23 cellular contexts compared by ENCODE assay signal in genomic region chr3:127894461-127894860, GRCh38.
"Had no signal": no experiment of that assay in that cellular context is flagged by ENCODE, and none has a peak within 500 bp of the region (broad histone marks: within the 10 kb centered on the region; RNA-seq: fewer than 3 reads in every experiment).

No MANE protein-coding gene starts in this region.

- H3K27me3 ChIP-seq: esophagus muscularis mucosa, gastroesophageal sphincter, right lobe of liver, spleen, testis, tibial nerve had no signal

- H3K27ac ChIP-seq: epithelial cell of prostate, esophagus muscularis mucosa, gastroesophageal sphincter, psoas muscle, right lobe of liver, spleen, testis, tibial nerve had no signal

- H3K4me1 ChIP-seq: esophagus muscularis mucosa, gastroesophageal sphincter, psoas muscle, right lobe of liver, spleen, tibial nerve had no signal

- H3K4me1 Mint-ChIP-seq: naive B cell had no signal

- H3K36me3 ChIP-seq: esophagus muscularis mucosa, gastroesophageal sphincter, right lobe of liver, spleen, tibial nerve had no signal

- H3K27me3 Mint-ChIP-seq: naive B cell; stimulated activated naive CD8-positive, alpha-beta T cell treated with anti-CD3 and anti-CD28 coated beads, Interleukin-15, amount 100 ng/mL, for 72 hours had no signal

- H3K4me3 ChIP-seq: esophagus muscularis mucosa, gastroesophageal sphincter, lung, psoas muscle, right lobe of liver, spleen, testis, tibial nerve had no signal

- H3K27ac Mint-ChIP-seq: naive B cell; nephron; stimulated activated naive B cell treated with anti-CD40 and anti-IgM and Interleukin-4, amounts not matched to agents 10 μg/mL and 1 μg/mL and 100 μg/mL, for 72 hours had no signal

- H3K4me3 Mint-ChIP-seq: naive B cell; nephron; stimulated activated naive B cell treated with anti-CD40 and anti-IgM and Interleukin-4, amounts not matched to agents 10 μg/mL and 1 μg/mL and 100 μg/mL, for 72 hours; stimulated activated naive CD8-positive, alpha-beta T cell treated with anti-CD3 and anti-CD28 coated beads, Interleukin-15, amount 100 ng/mL, for 72 hours had no signal

- H3K9me3 ChIP-seq: right lobe of liver, testis had no signal

- ATAC-seq: gastroesophageal sphincter; left colon; left ventricle myocardium superior; psoas muscle; right lobe of liver; stimulated activated naive B cell treated with anti-CD40 and anti-IgM and Interleukin-4, amounts not matched to agents 10 μg/mL and 1 μg/mL and 100 μg/mL, for 72 hours; stimulated activated naive CD8-positive, alpha-beta T cell treated with anti-CD3 and anti-CD28 coated beads, Interleukin-15, amount 100 ng/mL, for 72 hours had no signal

- DNase-seq: cortex of kidney; effector memory CD4-positive, alpha-beta T cell; left colon; left ventricle myocardium superior; mesenchymal stem cell; midbrain; naive B cell; psoas muscle; retina; right lobe of liver; spleen; stimulated activated CD4-positive, alpha-beta T cell treated with anti-CD3 and anti-CD28 coated beads, Interleukin-15, amount 100 ng/mL, for 24 hours; stimulated activated CD4-positive, alpha-beta T cell treated with anti-CD3 and anti-CD28 coated beads, Interleukin-1b, Interleukin-23, amount 100 ng/mL, for 48 hours; stimulated activated CD4-positive, alpha-beta T cell treated with anti-CD3 and anti-CD28 coated beads, Interleukin-4, amount 100 ng/mL, for 4 hours; stimulated activated naive B cell treated with anti-CD40 and anti-IgM and Interleukin-4, amounts not matched to agents 10 μg/mL and 1 μg/mL and 100 μg/mL, for 72 hours; stimulated activated naive CD8-positive, alpha-beta T cell treated with anti-CD3 and anti-CD28 coated beads, Interleukin-15, amount 100 ng/mL, for 72 hours; testis had no signal
